Comparison of ENCODE assay signal across 1 cellular context in the genomic region with DNA sequence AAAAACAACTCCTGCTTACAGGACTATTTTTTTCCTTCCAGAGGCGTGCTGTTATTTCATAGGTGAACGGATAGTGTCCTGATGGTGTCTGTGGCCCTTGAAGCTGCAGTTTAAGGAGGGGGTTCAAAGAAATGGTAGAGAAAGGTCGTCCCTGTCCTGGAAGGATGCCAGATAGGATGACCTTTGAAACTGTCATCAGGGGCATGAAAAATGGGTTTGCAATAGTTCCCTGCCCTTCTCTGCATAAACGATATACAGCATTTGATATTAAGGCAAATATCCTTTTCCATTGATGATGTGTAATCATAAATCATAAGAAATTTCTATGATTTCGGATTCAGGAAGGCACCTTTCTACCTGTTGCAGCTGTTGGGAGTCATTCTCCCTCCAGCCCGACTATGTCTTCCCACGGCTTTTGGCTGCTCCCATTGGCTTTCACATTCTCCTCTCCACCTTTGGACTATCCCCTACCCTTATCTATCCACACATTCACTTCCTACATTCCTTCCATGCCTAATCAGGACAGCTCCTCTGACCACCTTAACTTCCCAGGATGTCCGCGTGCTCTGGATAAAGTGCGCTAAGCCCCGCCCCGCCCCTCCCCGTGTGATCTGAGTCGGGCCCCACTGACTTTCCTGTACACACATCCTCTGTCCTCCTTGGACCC.
TF ChIP-seq lines count a peak whose summit lies in the region.

No MANE protein-coding gene starts in this region.

TF ChIP-seq in HepG2, 621 proteins besides CTCF, POLR2A, EP300 and RAD21 (continued from another document and continues in another):
- TF ChIP-seq ZNF430 (CRISPR knock-in tag; IDR thresholded peaks at IDR 0.05) (0 out of 2 replicates have a peak, but pooled peaks have one; percentile 36), ZNF543 (CRISPR knock-in tag; IDR thresholded peaks at IDR 0.05) (no peak), ETV5 (CRISPR knock-in tag; IDR thresholded peaks at IDR 0.05; ENCODE audit: borderline replicate concordance) (peak; percentile 39; the same call in 1 of the 2 replicates), HIVEP1 (CRISPR knock-in tag; IDR thresholded peaks at IDR 0.05) (no peak), ZNF329 (CRISPR knock-in tag; IDR thresholded peaks at IDR 0.05; ENCODE audit: low read depth) (no peak), SNAPC2 (CRISPR knock-in tag; IDR thresholded peaks at IDR 0.05) (no peak), ZNF180 (CRISPR knock-in tag; IDR thresholded peaks at IDR 0.05; ENCODE audit: borderline replicate concordance, low read depth) (no peak), SMARCC2 (IDR thresholded peaks at IDR 0.05) (no peak), ZNF326 (CRISPR knock-in tag; IDR thresholded peaks at IDR 0.05; ENCODE audit: borderline replicate concordance) (no peak), MAZ (IDR thresholded peaks at IDR 0.05; ENCODE audit: borderline replicate concordance, low read depth, low read length) (no peak), MAZ (CRISPR knock-in tag; IDR thresholded peaks at IDR 0.05; ENCODE audit: low read depth) (no peak), ZNF766 (CRISPR knock-in tag; IDR thresholded peaks at IDR 0.05; ENCODE audit: borderline replicate concordance) (no peak), ZNF768 (CRISPR knock-in tag; IDR thresholded peaks at IDR 0.05) (no peak), ZNF331 (CRISPR knock-in tag; IDR thresholded peaks at IDR 0.05) (0 out of 2 replicates have a peak, but pooled peaks have one; percentile 37), ZNF589 (CRISPR knock-in tag; conservative IDR thresholded peaks at IDR 0.05) (no peak), GZF1 (CRISPR knock-in tag; IDR thresholded peaks at IDR 0.05) (no peak), ISL2 (CRISPR knock-in tag; IDR thresholded peaks at IDR 0.05) (0 out of 2 replicates have a peak, but pooled peaks have one; percentile 18), MYC (CRISPR knock-in tag; IDR thresholded peaks at IDR 0.05; ENCODE audit: borderline replicate concordance) (peak; percentile 70; the same call in 1 of the 2 replicates), KLF16 (CRISPR knock-in tag; IDR thresholded peaks at IDR 0.05) (no peak), ZNF747 (CRISPR knock-in tag; IDR thresholded peaks at IDR 0.05; ENCODE audit: borderline replicate concordance) (no peak), GABPB1 (CRISPR knock-in tag; IDR thresholded peaks at IDR 0.05) (no peak), JARID2 (CRISPR knock-in tag; IDR thresholded peaks at IDR 0.05; ENCODE audit: insufficient replicate concordance) (no peak), NR2F6 (IDR thresholded peaks at IDR 0.05) (no peak), NR2F6 (CRISPR knock-in tag; IDR thresholded peaks at IDR 0.05) (0 out of 2 replicates have a peak, but pooled peaks have one; percentile 19), PAWR (CRISPR knock-in tag; IDR thresholded peaks at IDR 0.05; ENCODE audit: borderline replicate concordance) (no peak), ZNF652 (CRISPR knock-in tag; IDR thresholded peaks at IDR 0.05; ENCODE audit: borderline replicate concordance, low read depth) (no peak), FIP1L1 (IDR thresholded peaks at IDR 0.05; ENCODE audit: borderline replicate concordance, insufficient read depth, low read depth, low read length) (no peak)
- TF ChIP-seq, protein P1, sequence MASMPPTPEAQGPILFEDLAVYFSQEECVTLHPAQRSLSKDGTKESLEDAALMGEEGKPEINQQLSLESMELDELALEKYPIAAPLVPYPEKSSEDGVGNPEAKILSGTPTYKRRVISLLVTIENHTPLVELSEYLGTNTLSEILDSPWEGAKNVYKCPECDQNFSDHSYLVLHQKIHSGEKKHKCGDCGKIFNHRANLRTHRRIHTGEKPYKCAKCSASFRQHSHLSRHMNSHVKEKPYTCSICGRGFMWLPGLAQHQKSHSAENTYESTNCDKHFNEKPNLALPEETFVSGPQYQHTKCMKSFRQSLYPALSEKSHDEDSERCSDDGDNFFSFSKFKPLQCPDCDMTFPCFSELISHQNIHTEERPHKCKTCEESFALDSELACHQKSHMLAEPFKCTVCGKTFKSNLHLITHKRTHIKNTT (CRISPR knock-in tag; IDR thresholded peaks at IDR 0.05): no peak
- TF ChIP-seq, protein P2, sequence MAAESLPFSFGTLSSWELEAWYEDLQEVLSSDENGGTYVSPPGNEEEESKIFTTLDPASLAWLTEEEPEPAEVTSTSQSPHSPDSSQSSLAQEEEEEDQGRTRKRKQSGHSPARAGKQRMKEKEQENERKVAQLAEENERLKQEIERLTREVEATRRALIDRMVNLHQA (CRISPR knock-in tag; IDR thresholded peaks at IDR 0.05): no peak
- TF ChIP-seq, protein P3, sequence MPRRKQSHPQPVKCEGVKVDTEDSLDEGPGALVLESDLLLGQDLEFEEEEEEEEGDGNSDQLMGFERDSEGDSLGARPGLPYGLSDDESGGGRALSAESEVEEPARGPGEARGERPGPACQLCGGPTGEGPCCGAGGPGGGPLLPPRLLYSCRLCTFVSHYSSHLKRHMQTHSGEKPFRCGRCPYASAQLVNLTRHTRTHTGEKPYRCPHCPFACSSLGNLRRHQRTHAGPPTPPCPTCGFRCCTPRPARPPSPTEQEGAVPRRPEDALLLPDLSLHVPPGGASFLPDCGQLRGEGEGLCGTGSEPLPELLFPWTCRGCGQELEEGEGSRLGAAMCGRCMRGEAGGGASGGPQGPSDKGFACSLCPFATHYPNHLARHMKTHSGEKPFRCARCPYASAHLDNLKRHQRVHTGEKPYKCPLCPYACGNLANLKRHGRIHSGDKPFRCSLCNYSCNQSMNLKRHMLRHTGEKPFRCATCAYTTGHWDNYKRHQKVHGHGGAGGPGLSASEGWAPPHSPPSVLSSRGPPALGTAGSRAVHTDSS (CRISPR knock-in tag; conservative IDR thresholded peaks at IDR 0.05): no peak
- TF ChIP-seq, protein P4, sequence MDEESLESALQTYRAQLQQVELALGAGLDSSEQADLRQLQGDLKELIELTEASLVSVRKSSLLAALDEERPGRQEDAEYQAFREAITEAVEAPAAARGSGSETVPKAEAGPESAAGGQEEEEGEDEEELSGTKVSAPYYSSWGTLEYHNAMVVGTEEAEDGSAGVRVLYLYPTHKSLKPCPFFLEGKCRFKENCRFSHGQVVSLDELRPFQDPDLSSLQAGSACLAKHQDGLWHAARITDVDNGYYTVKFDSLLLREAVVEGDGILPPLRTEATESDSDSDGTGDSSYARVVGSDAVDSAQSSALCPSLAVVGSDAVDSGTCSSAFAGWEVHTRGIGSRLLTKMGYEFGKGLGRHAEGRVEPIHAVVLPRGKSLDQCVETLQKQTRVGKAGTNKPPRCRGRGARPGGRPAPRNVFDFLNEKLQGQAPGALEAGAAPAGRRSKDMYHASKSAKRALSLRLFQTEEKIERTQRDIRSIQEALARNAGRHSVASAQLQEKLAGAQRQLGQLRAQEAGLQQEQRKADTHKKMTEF (CRISPR knock-in tag; IDR thresholded peaks at IDR 0.05): no peak
- TF ChIP-seq, protein P5, sequence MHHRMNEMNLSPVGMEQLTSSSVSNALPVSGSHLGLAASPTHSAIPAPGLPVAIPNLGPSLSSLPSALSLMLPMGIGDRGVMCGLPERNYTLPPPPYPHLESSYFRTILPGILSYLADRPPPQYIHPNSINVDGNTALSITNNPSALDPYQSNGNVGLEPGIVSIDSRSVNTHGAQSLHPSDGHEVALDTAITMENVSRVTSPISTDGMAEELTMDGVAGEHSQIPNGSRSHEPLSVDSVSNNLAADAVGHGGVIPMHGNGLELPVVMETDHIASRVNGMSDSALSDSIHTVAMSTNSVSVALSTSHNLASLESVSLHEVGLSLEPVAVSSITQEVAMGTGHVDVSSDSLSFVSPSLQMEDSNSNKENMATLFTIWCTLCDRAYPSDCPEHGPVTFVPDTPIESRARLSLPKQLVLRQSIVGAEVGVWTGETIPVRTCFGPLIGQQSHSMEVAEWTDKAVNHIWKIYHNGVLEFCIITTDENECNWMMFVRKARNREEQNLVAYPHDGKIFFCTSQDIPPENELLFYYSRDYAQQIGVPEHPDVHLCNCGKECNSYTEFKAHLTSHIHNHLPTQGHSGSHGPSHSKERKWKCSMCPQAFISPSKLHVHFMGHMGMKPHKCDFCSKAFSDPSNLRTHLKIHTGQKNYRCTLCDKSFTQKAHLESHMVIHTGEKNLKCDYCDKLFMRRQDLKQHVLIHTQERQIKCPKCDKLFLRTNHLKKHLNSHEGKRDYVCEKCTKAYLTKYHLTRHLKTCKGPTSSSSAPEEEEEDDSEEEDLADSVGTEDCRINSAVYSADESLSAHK (CRISPR knock-in tag; IDR thresholded peaks at IDR 0.05; ENCODE audit: borderline replicate concordance): no peak
- TF ChIP-seq, protein P6, sequence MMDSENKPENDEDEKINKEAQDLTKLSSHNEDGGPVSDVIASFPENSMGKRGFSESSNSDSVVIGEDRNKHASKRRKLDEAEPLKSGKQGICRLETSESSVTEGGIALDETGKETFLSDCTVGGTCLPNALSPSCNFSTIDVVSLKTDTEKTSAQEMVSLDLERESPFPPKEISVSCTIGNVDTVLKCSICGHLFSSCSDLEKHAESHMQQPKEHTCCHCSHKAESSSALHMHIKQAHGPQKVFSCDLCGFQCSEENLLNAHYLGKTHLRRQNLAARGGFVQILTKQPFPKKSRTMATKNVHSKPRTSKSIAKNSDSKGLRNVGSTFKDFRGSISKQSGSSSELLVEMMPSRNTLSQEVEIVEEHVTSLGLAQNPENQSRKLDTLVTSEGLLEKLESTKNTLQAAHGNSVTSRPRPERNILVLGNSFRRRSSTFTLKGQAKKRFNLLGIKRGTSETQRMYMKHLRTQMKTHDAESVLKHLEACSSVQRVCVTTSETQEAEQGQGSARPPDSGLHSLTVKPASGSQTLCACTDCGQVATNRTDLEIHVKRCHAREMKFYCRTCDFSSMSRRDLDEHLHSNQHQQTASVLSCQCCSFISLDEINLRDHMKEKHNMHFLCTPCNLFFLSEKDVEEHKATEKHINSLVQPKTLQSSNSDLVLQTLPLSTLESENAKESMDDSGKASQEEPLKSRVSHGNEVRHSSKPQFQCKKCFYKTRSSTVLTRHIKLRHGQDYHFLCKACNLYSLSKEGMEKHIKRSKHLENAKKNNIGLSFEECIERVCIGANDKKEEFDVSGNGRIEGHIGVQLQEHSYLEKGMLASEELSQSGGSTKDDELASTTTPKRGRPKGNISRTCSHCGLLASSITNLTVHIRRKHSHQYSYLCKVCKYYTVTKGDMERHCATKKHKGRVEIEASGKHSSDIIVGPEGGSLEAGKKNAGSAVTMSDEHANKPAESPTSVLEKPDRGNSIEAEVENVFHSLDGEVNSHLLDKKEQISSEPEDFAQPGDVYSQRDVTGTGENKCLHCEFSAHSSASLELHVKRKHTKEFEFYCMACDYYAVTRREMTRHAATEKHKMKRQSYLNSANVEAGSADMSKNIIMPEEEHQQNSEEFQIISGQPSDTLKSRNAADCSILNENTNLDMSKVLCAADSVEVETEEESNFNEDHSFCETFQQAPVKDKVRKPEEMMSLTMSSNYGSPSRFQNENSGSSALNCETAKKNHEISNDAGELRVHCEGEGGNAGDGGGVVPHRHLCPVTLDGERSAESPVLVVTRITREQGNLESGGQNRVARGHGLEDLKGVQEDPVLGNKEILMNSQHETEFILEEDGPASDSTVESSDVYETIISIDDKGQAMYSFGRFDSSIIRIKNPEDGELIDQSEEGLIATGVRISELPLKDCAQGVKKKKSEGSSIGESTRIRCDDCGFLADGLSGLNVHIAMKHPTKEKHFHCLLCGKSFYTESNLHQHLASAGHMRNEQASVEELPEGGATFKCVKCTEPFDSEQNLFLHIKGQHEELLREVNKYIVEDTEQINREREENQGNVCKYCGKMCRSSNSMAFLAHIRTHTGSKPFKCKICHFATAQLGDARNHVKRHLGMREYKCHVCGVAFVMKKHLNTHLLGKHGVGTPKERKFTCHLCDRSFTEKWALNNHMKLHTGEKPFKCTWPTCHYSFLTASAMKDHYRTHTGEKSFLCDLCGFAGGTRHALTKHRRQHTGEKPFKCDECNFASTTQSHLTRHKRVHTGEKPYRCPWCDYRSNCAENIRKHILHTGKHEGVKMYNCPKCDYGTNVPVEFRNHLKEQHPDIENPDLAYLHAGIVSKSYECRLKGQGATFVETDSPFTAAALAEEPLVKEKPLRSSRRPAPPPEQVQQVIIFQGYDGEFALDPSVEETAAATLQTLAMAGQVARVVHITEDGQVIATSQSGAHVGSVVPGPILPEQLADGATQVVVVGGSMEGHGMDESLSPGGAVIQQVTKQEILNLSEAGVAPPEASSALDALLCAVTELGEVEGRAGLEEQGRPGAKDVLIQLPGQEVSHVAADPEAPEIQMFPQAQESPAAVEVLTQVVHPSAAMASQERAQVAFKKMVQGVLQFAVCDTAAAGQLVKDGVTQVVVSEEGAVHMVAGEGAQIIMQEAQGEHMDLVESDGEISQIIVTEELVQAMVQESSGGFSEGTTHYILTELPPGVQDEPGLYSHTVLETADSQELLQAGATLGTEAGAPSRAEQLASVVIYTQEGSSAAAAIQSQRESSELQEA (CRISPR knock-in tag; IDR thresholded peaks at IDR 0.05; ENCODE audit: not compliant biosample characterization): no peak
- TF ChIP-seq, protein P7, sequence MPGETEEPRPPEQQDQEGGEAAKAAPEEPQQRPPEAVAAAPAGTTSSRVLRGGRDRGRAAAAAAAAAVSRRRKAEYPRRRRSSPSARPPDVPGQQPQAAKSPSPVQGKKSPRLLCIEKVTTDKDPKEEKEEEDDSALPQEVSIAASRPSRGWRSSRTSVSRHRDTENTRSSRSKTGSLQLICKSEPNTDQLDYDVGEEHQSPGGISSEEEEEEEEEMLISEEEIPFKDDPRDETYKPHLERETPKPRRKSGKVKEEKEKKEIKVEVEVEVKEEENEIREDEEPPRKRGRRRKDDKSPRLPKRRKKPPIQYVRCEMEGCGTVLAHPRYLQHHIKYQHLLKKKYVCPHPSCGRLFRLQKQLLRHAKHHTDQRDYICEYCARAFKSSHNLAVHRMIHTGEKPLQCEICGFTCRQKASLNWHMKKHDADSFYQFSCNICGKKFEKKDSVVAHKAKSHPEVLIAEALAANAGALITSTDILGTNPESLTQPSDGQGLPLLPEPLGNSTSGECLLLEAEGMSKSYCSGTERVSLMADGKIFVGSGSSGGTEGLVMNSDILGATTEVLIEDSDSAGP (CRISPR knock-in tag; IDR thresholded peaks at IDR 0.05; ENCODE audit: borderline replicate concordance): 0 out of 2 replicates have a peak, but pooled peaks have one; percentile 16
- TF ChIP-seq, protein P8, sequence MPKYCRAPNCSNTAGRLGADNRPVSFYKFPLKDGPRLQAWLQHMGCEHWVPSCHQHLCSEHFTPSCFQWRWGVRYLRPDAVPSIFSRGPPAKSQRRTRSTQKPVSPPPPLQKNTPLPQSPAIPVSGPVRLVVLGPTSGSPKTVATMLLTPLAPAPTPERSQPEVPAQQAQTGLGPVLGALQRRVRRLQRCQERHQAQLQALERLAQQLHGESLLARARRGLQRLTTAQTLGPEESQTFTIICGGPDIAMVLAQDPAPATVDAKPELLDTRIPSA (CRISPR knock-in tag; IDR thresholded peaks at IDR 0.05; ENCODE audit: borderline replicate concordance): no peak
- TF ChIP-seq, protein P9, sequence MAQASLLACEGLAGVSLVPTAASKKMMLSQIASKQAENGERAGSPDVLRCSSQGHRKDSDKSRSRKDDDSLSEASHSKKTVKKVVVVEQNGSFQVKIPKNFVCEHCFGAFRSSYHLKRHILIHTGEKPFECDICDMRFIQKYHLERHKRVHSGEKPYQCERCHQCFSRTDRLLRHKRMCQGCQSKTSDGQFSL (CRISPR knock-in tag; IDR thresholded peaks at IDR 0.05): no peak
